In the genomic region with DNA sequence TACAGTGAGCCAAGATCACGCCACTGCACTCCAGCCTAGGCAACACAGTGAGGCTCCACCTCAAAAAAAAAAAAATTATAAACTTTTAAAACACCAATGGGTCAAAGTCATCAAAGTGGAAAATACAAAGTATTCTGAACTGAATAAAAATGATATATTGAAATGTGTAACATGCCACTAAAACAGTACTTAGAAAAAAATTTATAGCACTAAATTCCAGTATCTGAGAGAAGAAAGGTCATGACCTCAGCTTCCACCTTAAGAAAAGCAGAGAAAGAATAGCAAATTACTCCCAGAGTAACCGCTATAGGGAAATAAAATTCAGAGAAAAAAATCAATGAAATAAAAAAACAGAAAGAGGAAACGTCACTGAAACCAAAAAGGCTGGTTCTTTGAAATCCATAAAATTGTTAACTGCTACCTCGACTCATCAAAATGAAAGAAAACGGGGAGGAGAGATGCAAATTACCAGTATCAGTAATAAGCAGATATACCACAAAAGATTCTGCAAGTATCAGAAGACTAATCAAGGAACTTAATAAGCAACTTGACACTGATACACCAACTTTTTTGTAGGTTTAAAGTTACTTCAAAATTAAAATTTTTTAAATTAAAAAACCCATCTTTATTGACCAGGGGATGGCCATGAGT, we compare ENCODE assay signal across 21 cellular contexts. TPM values are rescaled to one million over a fixed set of nuclear protein-coding genes. Genes with fewer than 3 reads are reported as not detected.
DNase-seq lines count a peak whose midpoint lies in the region; ATAC-seq, FAIRE-seq and TF ChIP-seq lines count a peak whose summit lies in the region.
"Had no signal": no experiment of that assay in that cellular context is flagged by ENCODE, and none has a peak within 500 bp of the region (broad histone marks: within the 10 kb centered on the region; RNA-seq: fewer than 3 reads in every experiment).

No MANE protein-coding gene starts in this region.

- peak overlapping the region; percentile 93 for H3K27ac Mint-ChIP-seq in activated T-cell treated with anti-CD3 and anti-CD28 coated beads, Interleukin-2, amount 50 U/mL, for 72 hours
- H3K27ac Mint-ChIP-seq in T-helper 2 cell treated with Interferon-gamma antibody and Interleukin-4, amounts not matched to agents 5 μg/mL and 100 μg/mL, for 36 hours = no peak overlapping the region
- peak overlapping the region; percentile 36 for H3K27ac Mint-ChIP-seq in nephron progenitor cell

- TF ChIP-seq POLR2A in H54 (IDR thresholded peaks at IDR 0.05; ENCODE audit: low read depth, low read length) = no peak
- no peak for TF ChIP-seq POLR2A in tibial nerve (IDR thresholded peaks at IDR 0.05)

- TF ChIP-seq CTCF in nephron progenitor cell (IDR thresholded peaks at IDR 0.05) = no peak
- TF ChIP-seq CTCF in tibial nerve (IDR thresholded peaks at IDR 0.05) = no peak

- H3K9me3 Mint-ChIP-seq in activated T-cell treated with anti-CD3 and anti-CD28 coated beads, Interleukin-2, amount 50 U/mL, for 72 hours = no peaks in the 10 kb centered on the region
- no peaks in the 10 kb centered on the region for H3K9me3 Mint-ChIP-seq in T-helper 2 cell treated with Interferon-gamma antibody and Interleukin-4, amounts not matched to agents 5 μg/mL and 100 μg/mL, for 36 hours
- H3K9me3 Mint-ChIP-seq in nephron progenitor cell = peaks cover 3% of the 10 kb centered on the region

- no peaks in the 10 kb centered on the region for H3K27me3 Mint-ChIP-seq in activated T-cell treated with anti-CD3 and anti-CD28 coated beads, Interleukin-2, amount 50 U/mL, for 72 hours (ENCODE audit: low read depth)
- H3K27me3 Mint-ChIP-seq in T-helper 2 cell treated with Interferon-gamma antibody and Interleukin-4, amounts not matched to agents 5 μg/mL and 100 μg/mL, for 36 hours (ENCODE audit: low read depth) = no peaks in the 10 kb centered on the region
- H3K27me3 Mint-ChIP-seq in nephron progenitor cell (ENCODE audit: low read depth, poor library complexity) = no peaks in the 10 kb centered on the region

- DNase-seq in activated T-cell treated with anti-CD3 and anti-CD28 coated beads, Interleukin-2, amount 50 U/mL, for 72 hours = no peak
- DNase-seq in activated T-cell treated with anti-CD3 and anti-CD28 coated beads for 4 hours = no peak
- DNase-seq in H54 (ENCODE audit: insufficient read length, low spot score) = no peak
- DNase-seq in T-helper 2 cell treated with Interferon-gamma antibody and Interleukin-4, amounts not matched to agents 5 μg/mL and 100 μg/mL, for 36 hours (ENCODE audit: low spot score) = no peak
- no peak for DNase-seq in nephron progenitor cell
- DNase-seq in NCI-H510A treated with DMSO at 0.1 percent for 48 hours (lab: John Stamatoyannopoulos, UW) = no peak
- DNase-seq in GM19240 (ENCODE audit: insufficient read length, low spot score) = no peak
- DNase-seq in tibial nerve (ENCODE audit: low spot score in 2 of 2) = no peak
- DNase-seq: activated naive CD4-positive, alpha-beta T cell; COR-L47; gastrocnemius medialis; NCI-H1930; NK-92 treated with Interleukin-12 subunit alpha and Interleukin-12 subunit beta, amount 100 ng/mL, for 24 hours; stimulated activated CD4-positive, alpha-beta T cell treated with anti-CD3 and anti-CD28 coated beads, Interleukin-4, amount 100 ng/mL, for 1 hour; substantia nigra had no signal

- WGBS in tibial nerve, 2 donors = 58 to 62% methylated on average over 5 of the region's 5 CpGs

- peaks cover 0 to 45% (median 11%) of the 10 kb centered on the region in 4 donors for H3K4me1 ChIP-seq in tibial nerve
- H3K4me1 ChIP-seq: gastrocnemius medialis, prostate gland, vagina had no signal

- peaks cover 2 to 3% of the 10 kb centered on the region in 2 donors for H3K36me3 Mint-ChIP-seq in activated T-cell treated with anti-CD3 and anti-CD28 coated beads, Interleukin-2, amount 50 U/mL, for 72 hours (ENCODE audit: insufficient read depth in 2 of 2)
- H3K36me3 Mint-ChIP-seq in T-helper 2 cell treated with Interferon-gamma antibody and Interleukin-4, amounts not matched to agents 5 μg/mL and 100 μg/mL, for 36 hours (ENCODE audit: low read depth) = peaks cover 2% of the 10 kb centered on the region
- H3K36me3 Mint-ChIP-seq in nephron progenitor cell (ENCODE audit: low read depth) = peaks cover 27% of the 10 kb centered on the region

- H3K9me3 ChIP-seq in tibial nerve = no peaks in the 10 kb centered on the region
- H3K9me3 ChIP-seq: gastrocnemius medialis, prostate gland, vagina had no signal

- H3K4me1 Mint-ChIP-seq in activated T-cell treated with anti-CD3 and anti-CD28 coated beads, Interleukin-2, amount 50 U/mL, for 72 hours (ENCODE audit: low read depth) = peaks cover 42% of the 10 kb centered on the region
- H3K4me1 Mint-ChIP-seq in T-helper 2 cell treated with Interferon-gamma antibody and Interleukin-4, amounts not matched to agents 5 μg/mL and 100 μg/mL, for 36 hours (ENCODE audit: low read depth) = peaks cover 18% of the 10 kb centered on the region
- peaks cover 18% of the 10 kb centered on the region for H3K4me1 Mint-ChIP-seq in nephron progenitor cell

- H3K4me3 Mint-ChIP-seq in activated T-cell treated with anti-CD3 and anti-CD28 coated beads, Interleukin-2, amount 50 U/mL, for 72 hours = peak overlapping the region; percentile 54 to 83
- peak overlapping the region; percentile 14 for H3K4me3 Mint-ChIP-seq in T-helper 2 cell treated with Interferon-gamma antibody and Interleukin-4, amounts not matched to agents 5 μg/mL and 100 μg/mL, for 36 hours
- no peak overlapping the region for H3K4me3 Mint-ChIP-seq in nephron progenitor cell

- TF ChIP-seq EP300 in tibial nerve (IDR thresholded peaks at IDR 0.05) = no peak

- no peak overlapping the region for H3K27ac ChIP-seq in tibial nerve
- H3K27ac ChIP-seq: epithelial cell of prostate, gastrocnemius medialis, prostate gland, skin epidermis, vagina, VCaP had no signal

- peak; percentile 22 to 54 for ATAC-seq in activated T-cell treated with anti-CD3 and anti-CD28 coated beads, Interleukin-2, amount 50 U/mL, for 72 hours (replicated peaks in 1 of 2)
- ATAC-seq: gastrocnemius medialis had no signal

- H3K4me3 ChIP-seq in tibial nerve = no peak overlapping the region
- H3K4me3 ChIP-seq: gastrocnemius medialis, prostate gland, skin epidermis, vagina had no signal

- H3K27me3 ChIP-seq in tibial nerve = no peaks in the 10 kb centered on the region
- H3K27me3 ChIP-seq: gastrocnemius medialis, vagina had no signal

- FAIRE-seq in H54 (lab: Jason Lieb, UNC) = peak; percentile 75
- FAIRE-seq: colon had no signal

- no peaks in the 10 kb centered on the region for H3K36me3 ChIP-seq in tibial nerve
- H3K36me3 ChIP-seq: gastrocnemius medialis, prostate gland, vagina had no signal

RNA-seq across cellular contexts. Expression of a gene that starts 20.8 kb away (rescaled TPM):
- total RNA-seq in activated T-cell treated with anti-CD3 and anti-CD28 coated beads, Interleukin-2, amount 50 U/mL, for 72 hours = 100 to 1,000 TPM in 1 of 2 donors, 10 to 100 TPM in 1; 97.7 to 121 TPM
- 100 to 1,000 TPM in 2 of 4 donors, 10 to 100 TPM in 2; 84.6 to 106 (median 101) TPM for total RNA-seq in tibial nerve
